Comparison of ENCODE assay signal across 10 cellular contexts in the genomic region with DNA sequence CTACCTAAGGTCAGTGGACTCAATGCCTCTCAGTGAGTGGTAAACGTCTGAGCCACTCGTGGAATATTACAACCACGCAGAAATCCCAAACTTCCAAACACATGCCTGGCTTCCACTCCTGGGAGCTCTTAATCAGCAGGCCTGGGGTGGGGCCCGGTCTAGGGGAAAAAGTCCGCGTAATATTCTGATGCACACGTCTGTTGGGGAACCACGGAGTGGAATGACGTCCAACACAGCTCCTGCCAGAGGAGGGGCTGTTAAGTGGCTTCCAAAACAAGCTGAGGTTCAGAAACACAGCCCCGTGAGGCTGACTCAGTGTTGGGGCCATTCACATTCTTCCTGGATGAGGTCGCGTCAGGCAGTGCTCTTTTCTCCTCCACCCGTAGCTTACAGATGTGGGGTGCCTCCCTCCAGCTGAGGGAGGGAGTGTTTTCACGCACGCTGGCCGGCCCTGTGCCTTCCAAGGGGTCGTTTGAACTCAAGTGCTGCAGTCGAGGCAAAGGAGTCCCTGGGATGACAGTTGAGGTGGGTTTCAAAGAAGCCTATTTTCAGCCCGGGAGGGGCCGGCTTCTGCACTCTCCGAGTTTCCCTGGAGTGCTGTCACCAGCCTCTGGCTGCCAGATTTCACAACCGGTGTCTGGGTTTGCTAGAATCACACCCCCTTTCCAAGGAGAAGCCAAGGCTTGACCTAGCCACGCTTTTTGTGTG.
DNase-seq lines count a peak whose midpoint lies in the region; ATAC-seq and TF ChIP-seq lines count a peak whose summit lies in the region.
"Had no signal": no experiment of that assay in that cellular context is flagged by ENCODE, and none has a peak within 500 bp of the region (broad histone marks: within the 10 kb centered on the region; RNA-seq: fewer than 3 reads in every experiment).

No MANE protein-coding gene starts in this region.

- no peak overlapping the region for H3K27ac Mint-ChIP-seq in nephron progenitor cell
- H3K27ac Mint-ChIP-seq: natural killer cell treated with Interleukin-12 subunit alpha and Interleukin-12 subunit beta and Interleukin-15 and Interleukin-18, amount 100 ng/mL, for 72 hours had no signal

- no peak overlapping the region for H3K4me3 Mint-ChIP-seq in nephron progenitor cell
- H3K4me3 Mint-ChIP-seq: natural killer cell treated with Interleukin-12 subunit alpha and Interleukin-12 subunit beta and Interleukin-15 and Interleukin-18, amount 100 ng/mL, for 72 hours had no signal

- intact Hi-C loops in left cardiac atrium (cut with DNase I), result no loop called here
- intact Hi-C loops in sciatic nerve (cut with DNase I), result no loop called here

- TF ChIP-seq CTCF in nephron progenitor cell (IDR thresholded peaks at IDR 0.05), result no peak

- H3K27me3 Mint-ChIP-seq in nephron progenitor cell (ENCODE audit: low read depth, poor library complexity), result peaks cover 13% of the 10 kb centered on the region

- peaks cover 7% of the 10 kb centered on the region for H3K36me3 Mint-ChIP-seq in nephron progenitor cell (ENCODE audit: low read depth)
- H3K36me3 Mint-ChIP-seq: natural killer cell treated with Interleukin-12 subunit alpha and Interleukin-12 subunit beta and Interleukin-15 and Interleukin-18, amount 100 ng/mL, for 72 hours had no signal

- DNase-seq in GM03348 (ENCODE audit: low spot score), result peak; percentile 93
- DNase-seq in amniotic stem cell (lab: John Stamatoyannopoulos, UW), result peak; percentile 93
- DNase-seq in left cardiac atrium, result peak; percentile 93
- peak; percentile 92 for DNase-seq in sciatic nerve (ENCODE audit: low spot score)
- DNase-seq in nephron progenitor cell, result no peak
- no peak for DNase-seq in stimulated activated naive CD8-positive, alpha-beta T cell treated with anti-CD3 and anti-CD28 coated beads, Interleukin-15, Interleukin-2, amounts not matched to agents 100 U/mL and 50 U/mL, for 24 hours
- DNase-seq in activated CD4-positive, alpha-beta T cell treated with anti-CD3 and anti-CD28 coated beads, Interleukin-2, amount 50 U/mL, for 1 hour, result no peak
- DNase-seq in occipital lobe (lab: John Stamatoyannopoulos, UW), result no peak
- DNase-seq: activated T-cell treated with anti-CD3 and anti-CD28 coated beads, Interleukin-2, amount 50 U/mL, for 1 hour had no signal

- peaks cover 12% of the 10 kb centered on the region for H3K4me1 Mint-ChIP-seq in nephron progenitor cell

- H3K9me3 Mint-ChIP-seq in nephron progenitor cell, result peaks cover 36% of the 10 kb centered on the region
- H3K9me3 Mint-ChIP-seq: natural killer cell treated with Interleukin-12 subunit alpha and Interleukin-12 subunit beta and Interleukin-15 and Interleukin-18, amount 100 ng/mL, for 72 hours had no signal

- peak; percentile 88 to 97 for ATAC-seq in left cardiac atrium
- ATAC-seq in sciatic nerve, result peak; percentile 93
- ATAC-seq in stimulated activated naive CD8-positive, alpha-beta T cell treated with anti-CD3 and anti-CD28 coated beads, Interleukin-15, Interleukin-2, amounts not matched to agents 100 U/mL and 50 U/mL, for 24 hours, result no peak
- ATAC-seq: natural killer cell treated with Interleukin-12 subunit alpha and Interleukin-12 subunit beta and Interleukin-15 and Interleukin-18, amount 100 ng/mL, for 72 hours had no signal

Comparison
In these comparisons a context has a peak if more than half of its experiments do, and no peak if none do; other contexts are left out.
1. DNase-seq: peak in GM03348 (single experiment), amniotic stem cell (single experiment), left cardiac atrium (single experiment) and sciatic nerve (single experiment); none in nephron progenitor cell (single experiment), stimulated activated naive CD8-positive, alpha-beta T cell treated with anti-CD3 and anti-CD28 coated beads, Interleukin-15, Interleukin-2, amounts not matched to agents 100 U/mL and 50 U/mL, for 24 hours (single experiment), activated CD4-positive, alpha-beta T cell treated with anti-CD3 and anti-CD28 coated beads, Interleukin-2, amount 50 U/mL, for 1 hour (single experiment) and occipital lobe (single experiment).